ENCODE assay signal across 8 cellular contexts in genomic region chr9:114505187-114506081, GRCh38. TPM values are rescaled to one million over a fixed set of nuclear protein-coding genes. Genes with fewer than 3 reads are reported as not detected.
DNase-seq lines count a peak whose midpoint lies in the region; ATAC-seq and TF ChIP-seq lines count a peak whose summit lies in the region.

TSS of gene WHRN (minus strand) at chr9:114505473. CDS start at chr9:114504801, 672 bp downstream.

- H3K4me3 ChIP-seq in HL-60 (replicated peaks; ENCODE audit: insufficient read depth, low read length), result peak within 1 kb of the TSS; percentile 45
- peak within 1 kb of the TSS; percentile 70 for H3K4me3 ChIP-seq in endocrine pancreas (ENCODE audit: control insufficient read depth, insufficient read depth, low read length)
- peak within 1 kb of the TSS; percentile 73 to 83 for H3K4me3 ChIP-seq in mesenchymal stem cell (ENCODE audit: insufficient read depth in 1 of 2, low read depth in 1 of 2, low read length in 2 of 2)

- H3K4me2 ChIP-seq in mesenchymal stem cell (ENCODE audit: low read length, poor library complexity, severe bottlenecking), result peak within 1 kb of the TSS; percentile 98

- WGBS in mesenchymal stem cell, result 3% methylated on average over 44 of the region's 75 CpGs

- DNase-seq in AG20443 (ENCODE audit: low spot score) (peak; percentile 99), HL-60 (ENCODE audit: low read depth in 1 of 2, low spot score in 1 of 2) (peak; percentile 45 to 47), NOMO-1 (lab: John Stamatoyannopoulos, UW; ENCODE audit: unreplicated experiment in 2 of 2) (peak; percentile 60 to 84), mesenchymal stem cell (peak; percentile 96)
- DNase-seq in activated CD8-positive, alpha-beta memory T cell treated with anti-CD3 and anti-CD28 coated beads, Interleukin-2, amount 50 U/mL, for 1 hour (ENCODE audit: extremely low read depth), result peak; percentile 81
- peak; percentile 83 to 86 (median 84) for DNase-seq in stimulated activated CD4-positive, alpha-beta T cell treated with anti-CD3 and anti-CD28 coated beads, TNF-alpha, amount 100 ng/mL, for 4 hours (ENCODE audit: low read depth in 3 of 3)

- peak within 1 kb of the TSS in 1 of 2 experiments; percentile 75 for H3K14ac ChIP-seq in mesenchymal stem cell (ENCODE audit: low read length in 2 of 2)

- no peak within 1 kb of the TSS for H2BK120ac ChIP-seq in mesenchymal stem cell (ENCODE audit: low read depth, low read length)

- H3K36me3 ChIP-seq in endocrine pancreas (ENCODE audit: control insufficient read depth, insufficient read depth, low read length), result no peaks in the 10 kb centered on the region
- H3K36me3 ChIP-seq in mesenchymal stem cell (ENCODE audit: control insufficient read depth in 1 of 2, insufficient read depth in 2 of 2, low read depth in 1 of 2, low read length in 2 of 2), result no peaks in the 10 kb centered on the region

- peak within 1 kb of the TSS; percentile 36 for H2BK5ac ChIP-seq in mesenchymal stem cell (ENCODE audit: low read depth, low read length, poor library complexity, severe bottlenecking)

- peaks cover 8% of the 10 kb centered on the region for H3K4me1 ChIP-seq in endocrine pancreas (ENCODE audit: control insufficient read depth, insufficient read depth, low read length)
- peaks cover 19% of the 10 kb centered on the region for H3K4me1 ChIP-seq in mesenchymal stem cell (ENCODE audit: control insufficient read depth, insufficient read depth, low read depth, low read length)

- no peak within 1 kb of the TSS for H3K27ac ChIP-seq in HL-60 (replicated peaks)
- H3K27ac ChIP-seq in mesenchymal stem cell (ENCODE audit: low read length, poor library complexity, severe bottlenecking), result no peak within 1 kb of the TSS

- H3K27me3 ChIP-seq in HL-60 (ENCODE audit: insufficient read depth, poor library complexity, severe bottlenecking), result peaks cover 57% of the 10 kb centered on the region
- no peaks in the 10 kb centered on the region for H3K27me3 ChIP-seq in endocrine pancreas (ENCODE audit: control insufficient read depth, insufficient read depth, low read length)
- peaks cover 40 to 43% of the 10 kb centered on the region in 2 experiments for H3K27me3 ChIP-seq in mesenchymal stem cell (ENCODE audit: control insufficient read depth in 1 of 2, insufficient read depth in 1 of 2, low read length in 2 of 2)

- H3K9ac ChIP-seq in endocrine pancreas (ENCODE audit: control insufficient read depth, insufficient read depth, low read length), result peak within 1 kb of the TSS; percentile 81
- peak within 1 kb of the TSS; percentile 98 for H3K9ac ChIP-seq in mesenchymal stem cell (ENCODE audit: low read length)

- H3K18ac ChIP-seq in mesenchymal stem cell (ENCODE audit: low read depth in 1 of 2, low read length in 2 of 2), result peak within 1 kb of the TSS; percentile 25 to 74

- H2AK5ac ChIP-seq in mesenchymal stem cell (ENCODE audit: low read length, severe bottlenecking), result no peak within 1 kb of the TSS

- peaks cover 8% of the 10 kb centered on the region for H3K79me1 ChIP-seq in mesenchymal stem cell (replicated peaks; ENCODE audit: low read length, poor library complexity, severe bottlenecking)

- H2BK12ac ChIP-seq in mesenchymal stem cell (ENCODE audit: low read length in 2 of 2), result peak within 1 kb of the TSS in 1 of 2 experiments; percentile 64

- H2BK15ac ChIP-seq in mesenchymal stem cell (ENCODE audit: low read depth, poor library complexity, severe bottlenecking), result peak within 1 kb of the TSS; percentile 70

- peak within 1 kb of the TSS; percentile 76 for H4K8ac ChIP-seq in mesenchymal stem cell (ENCODE audit: low read length)

- no peak for TF ChIP-seq CTCF in HL-60 (IDR thresholded peaks at IDR 0.05; ENCODE audit: insufficient read depth, low read length)

- peak within 1 kb of the TSS in 1 of 2 experiments; percentile 67 for H3K4ac ChIP-seq in mesenchymal stem cell (ENCODE audit: low read depth in 1 of 2, low read length in 2 of 2)

- peak within 1 kb of the TSS in 1 of 2 experiments; percentile 36 for H3K23ac ChIP-seq in mesenchymal stem cell (ENCODE audit: low read length in 2 of 2)

- H2AFZ ChIP-seq in mesenchymal stem cell (ENCODE audit: low read depth, low read length), result peak within 1 kb of the TSS; percentile 73

- H4K91ac ChIP-seq in mesenchymal stem cell (ENCODE audit: low read length), result no peak within 1 kb of the TSS

- H3K9me3 ChIP-seq in endocrine pancreas (ENCODE audit: control insufficient read depth, low read length) (no peaks in the 10 kb centered on the region), mesenchymal stem cell (ENCODE audit: control insufficient read depth, low read length) (no peaks in the 10 kb centered on the region)

- peak; percentile 84 for ATAC-seq in GM19395 (IDR thresholded peaks at IDR 0.05; ENCODE audit: unreplicated experiment)

RNA-seq across cellular contexts. Expression of gene WHRN, which starts in this region (rescaled TPM):
- polyA plus RNA-seq in mesenchymal stem cell (2013, experiment 1 of 2), result 4.0 TPM
- 3.5 TPM for polyA plus RNA-seq in mesenchymal stem cell (2013, experiment 2 of 2)

Comparison
In these comparisons a context has a peak if more than half of its experiments do, and no peak if none do; other contexts are left out.
1. DNase-seq: peak in every context shown above with its lines; median percentile 99 in AG20443; 96 in mesenchymal stem cell; 84 in stimulated activated CD4-positive, alpha-beta T cell treated with anti-CD3 and anti-CD28 coated beads, TNF-alpha, amount 100 ng/mL, for 4 hours; 81 in activated CD8-positive, alpha-beta memory T cell treated with anti-CD3 and anti-CD28 coated beads, Interleukin-2, amount 50 U/mL, for 1 hour; 72 in NOMO-1; 46 in HL-60.